In the genomic region with DNA sequence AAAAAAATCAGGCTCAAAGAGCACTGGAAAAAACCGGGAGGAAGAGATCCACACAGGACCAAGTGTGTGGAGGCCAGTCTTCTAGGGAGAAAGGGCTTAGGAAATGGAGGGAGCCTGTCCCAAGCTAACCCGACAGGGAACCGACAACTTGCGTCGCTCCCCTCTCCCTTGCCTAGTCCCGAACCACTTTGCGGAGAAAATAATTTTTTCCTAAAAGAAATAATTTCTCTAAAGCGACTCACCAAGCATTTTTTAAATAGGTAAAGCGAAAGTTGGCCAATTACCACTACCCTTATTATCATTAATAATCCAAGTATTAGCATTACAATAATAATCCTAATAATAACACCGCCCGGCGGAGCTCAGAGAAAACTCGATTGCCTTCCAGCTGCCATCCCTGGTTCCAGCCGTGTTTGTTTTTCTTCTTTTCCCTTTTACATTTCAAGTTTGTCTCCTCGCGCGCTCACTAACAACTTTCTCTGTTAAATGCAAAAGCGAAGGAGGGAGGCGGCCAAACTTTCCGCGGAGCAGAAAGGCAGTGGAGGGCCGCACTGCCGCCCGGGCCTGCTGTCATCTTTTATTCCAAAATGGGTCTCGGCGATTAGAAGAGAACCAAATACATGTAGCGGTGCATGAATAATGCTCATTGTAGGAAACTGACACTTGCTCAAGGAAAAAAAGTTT, we compare ENCODE assay signal across 22 cellular contexts. TPM values are rescaled to one million over a fixed set of nuclear protein-coding genes. Genes with fewer than 3 reads are reported as not detected.
DNase-seq lines count a peak whose midpoint lies in the region; ATAC-seq and TF ChIP-seq lines count a peak whose summit lies in the region.
"Had no signal": no experiment of that assay in that cellular context is flagged by ENCODE, and none has a peak within 500 bp of the region (broad histone marks: within the 10 kb centered on the region; RNA-seq: fewer than 3 reads in every experiment).

No MANE protein-coding gene starts in this region.

- H3K4me3 ChIP-seq in mucosa of descending colon = no peak overlapping the region
- H3K4me3 ChIP-seq: HAP-1, psoas muscle, upper lobe of right lung had no signal

- no peak for ATAC-seq in CD4-positive, alpha-beta T cell (ENCODE audit: poor library complexity)
- ATAC-seq in natural killer cell = no peak
- ATAC-seq in HG03039 (IDR thresholded peaks at IDR 0.05; ENCODE audit: unreplicated experiment) = no peak
- no peak for ATAC-seq in mucosa of descending colon
- ATAC-seq in HG03196 (IDR thresholded peaks at IDR 0.05; ENCODE audit: unreplicated experiment) = no peak
- ATAC-seq: psoas muscle had no signal

- H3K9me3 ChIP-seq in CD4-positive, alpha-beta T cell (ENCODE audit: control insufficient read depth, low read length) = no peaks in the 10 kb centered on the region
- no peaks in the 10 kb centered on the region for H3K9me3 ChIP-seq in mucosa of descending colon
- H3K9me3 ChIP-seq: psoas muscle, upper lobe of right lung had no signal

- no peak overlapping the region for H3K27ac ChIP-seq in CD4-positive, alpha-beta T cell (ENCODE audit: low read depth, low read length)
- H3K27ac ChIP-seq: psoas muscle, upper lobe of right lung had no signal

- H3K27ac Mint-ChIP-seq in CD4-positive, alpha-beta T cell = no peak overlapping the region
- H3K27ac Mint-ChIP-seq in chondrocyte (ENCODE audit: unreplicated experiment) (no peak overlapping the region), natural killer cell (no peak overlapping the region)
- H3K27ac Mint-ChIP-seq: CD8-positive, alpha-beta memory T cell had no signal

- no peaks in the 10 kb centered on the region for H3K36me3 ChIP-seq in mucosa of descending colon (ENCODE audit: low read depth)
- H3K36me3 ChIP-seq: HAP-1, upper lobe of right lung had no signal

- POLR2A ChIA-PET in CD4-positive, alpha-beta T cell (lab: Charles Lee) = interaction anchor here (0.6 kb wide), 1 partner anchor 50 kb away, joined by 3 read pairs; no protein-coding TSS in a partner anchor

- peaks cover 29% of the 10 kb centered on the region for H3K4me1 ChIP-seq in mucosa of descending colon (ENCODE audit: low read depth)
- H3K4me1 ChIP-seq: HAP-1 had no signal

- intact Hi-C loops in CD4-positive, alpha-beta T cell (cut with DNase I, micrococcal nuclease) = no loop called here
- intact Hi-C loops in natural killer cell (cut with micrococcal nuclease) (no loop called here), mucosa of descending colon (cut with DNase I, micrococcal nuclease) (no loop called here)

- H3K9me3 Mint-ChIP-seq in CD4-positive, alpha-beta T cell = no peaks in the 10 kb centered on the region
- H3K9me3 Mint-ChIP-seq in chondrocyte (ENCODE audit: low read depth) (peaks cover 2% of the 10 kb centered on the region), natural killer cell (no peaks in the 10 kb centered on the region)
- H3K9me3 Mint-ChIP-seq: CD8-positive, alpha-beta memory T cell had no signal

- no peak for TF ChIP-seq CTCF in CD4-positive, alpha-beta T cell (IDR thresholded peaks at IDR 0.05)
- TF ChIP-seq CTCF in GM20000 (IDR thresholded peaks at IDR 0.05; ENCODE audit: extremely low read depth, missing control alignments) (no peak), chondrocyte (IDR thresholded peaks at IDR 0.05) (no peak), natural killer cell (IDR thresholded peaks at IDR 0.05) (no peak), mucosa of descending colon (IDR thresholded peaks at IDR 0.05) (no peak)

- H3K36me3 Mint-ChIP-seq in CD4-positive, alpha-beta T cell (ENCODE audit: low read depth) = no peaks in the 10 kb centered on the region
- H3K36me3 Mint-ChIP-seq in chondrocyte (ENCODE audit: low read depth) = peaks cover 2% of the 10 kb centered on the region
- H3K36me3 Mint-ChIP-seq in natural killer cell = no peaks in the 10 kb centered on the region
- H3K36me3 Mint-ChIP-seq: CD8-positive, alpha-beta memory T cell had no signal

- peaks cover 94% of the 10 kb centered on the region for H3K27me3 Mint-ChIP-seq in CD4-positive, alpha-beta T cell
- H3K27me3 Mint-ChIP-seq in chondrocyte (ENCODE audit: low read depth) = peaks cover 81% of the 10 kb centered on the region
- peaks cover 68 to 76% of the 10 kb centered on the region in 2 donors for H3K27me3 Mint-ChIP-seq in natural killer cell (ENCODE audit: low read depth in 2 of 2)

- CTCF ChIA-PET in CD4-positive, alpha-beta T cell (lab: Charles Lee) = no interaction called here

- peaks cover 49% of the 10 kb centered on the region for H3K4me1 Mint-ChIP-seq in CD4-positive, alpha-beta T cell (ENCODE audit: low read depth)
- H3K4me1 Mint-ChIP-seq in chondrocyte (ENCODE audit: low read depth) (peaks cover 40% of the 10 kb centered on the region), natural killer cell (peaks cover 25 to 47% of the 10 kb centered on the region in 2 donors)

- H3K4me3 Mint-ChIP-seq in CD4-positive, alpha-beta T cell = peak overlapping the region; percentile 45
- H3K4me3 Mint-ChIP-seq in chondrocyte (ENCODE audit: unreplicated experiment) = peak overlapping the region; percentile 16
- peak overlapping the region; percentile 45 for H3K4me3 Mint-ChIP-seq in natural killer cell

- no peak for DNase-seq in CD4-positive, alpha-beta T cell
- DNase-seq in GM20000 (ENCODE audit: low spot score) (peak; percentile 44), chondrocyte (ENCODE audit: low spot score) (no peak), natural killer cell (no peak), mucosa of descending colon (no peak), Kasumi-1 (lab: John Stamatoyannopoulos, UW) (no peak)
- DNase-seq: activated CD4-positive, alpha-beta T cell treated with anti-CD3 and anti-CD28 coated beads for 1 hour; activated CD8-positive, alpha-beta memory T cell treated with anti-CD3 and anti-CD28 coated beads, Interleukin-2, amount 50 U/mL, for 4 hours; activated effector memory CD4-positive, alpha-beta T cell treated with anti-CD3 and anti-CD28 coated beads, Interleukin-2, amount 50 U/mL, for 16 hours; CD8-positive, alpha-beta memory T cell; central memory CD4-positive, alpha-beta T cell; DMS79; mesendoderm; NCI-H2081 treated with DMSO at 0.1 percent for 48 hours; psoas muscle; stimulated activated CD4-positive, alpha-beta T cell treated with anti-CD3 and anti-CD28 coated beads, Interleukin-4, amount 100 ng/mL, for 1 hour; upper lobe of right lung had no signal

- peaks cover 98% of the 10 kb centered on the region for H3K27me3 ChIP-seq in CD4-positive, alpha-beta T cell (ENCODE audit: control insufficient read depth, insufficient read depth, low read length)

RNA-seq across cellular contexts. Expression of a gene that starts 4.9 kb away (rescaled TPM):
- not detected for total RNA-seq in CD4-positive, alpha-beta T cell
- total RNA-seq in chondrocyte (not detected in 3 replicates), natural killer cell (not detected), mucosa of descending colon (not detected)
- total RNA-seq: CD8-positive, alpha-beta memory T cell; NCI-H460; psoas muscle; RPMI7951; upper lobe of right lung had no signal
